In genomic region chr10:117424789-117425649, GRCh38 we compare ENCODE assay signal across 25 cellular contexts. TPM values are rescaled to one million over a fixed set of nuclear protein-coding genes. Genes with fewer than 3 reads are reported as not detected.
DNase-seq lines count a peak whose midpoint lies in the region; ATAC-seq and TF ChIP-seq lines count a peak whose summit lies in the region.
"Had no signal": no experiment of that assay in that cellular context is flagged by ENCODE, and none has a peak within 500 bp of the region (broad histone marks: within the 10 kb centered on the region; RNA-seq: fewer than 3 reads in every experiment).

No MANE protein-coding gene starts in this region.

- H3K4me3 ChIP-seq in GM23338, result no peak overlapping the region
- H3K4me3 ChIP-seq in HUES64 (ENCODE audit: low read length), result no peak overlapping the region
- H3K4me3 ChIP-seq: BLaER1, left ventricle myocardium inferior, SK-N-MC, tibial nerve had no signal

- H3K4me1 ChIP-seq in GM23338 (ENCODE audit: insufficient read depth), result peaks cover 13% of the 10 kb centered on the region
- H3K4me1 ChIP-seq in HUES64 (ENCODE audit: insufficient read depth, low read length), result peaks cover 19% of the 10 kb centered on the region
- H3K4me1 ChIP-seq: BLaER1, left ventricle myocardium inferior, tibial nerve had no signal

- DNase-seq in GM23338 (ENCODE audit: low spot score), result peak; percentile 51
- peak; percentile 24 for DNase-seq in WTC11 (ENCODE audit: low spot score)
- peak; percentile 11 for DNase-seq in mesenteric fat pad (ENCODE audit: low spot score)
- no peak for DNase-seq in stimulated activated CD4-positive, alpha-beta T cell treated with anti-CD3 and anti-CD28 coated beads, Interleukin-4, amount 100 ng/mL, for 1 hour
- no peak for DNase-seq in activated CD4-positive, CD25-positive, alpha-beta regulatory T cell (lab: John Stamatoyannopoulos, UW)
- DNase-seq: activated CD4-positive, alpha-beta T cell treated with anti-CD3 and anti-CD28 coated beads for 48 hours; activated CD8-positive, alpha-beta memory T cell treated with anti-CD3 and anti-CD28 coated beads for 24 hours; activated gamma-delta T cell treated with Interleukin-2 at 50 U/mL for 16 hours; cerebellar nuclear complex; DMS79 treated with DMSO at 0.1 percent for 48 hours; HFFc6; hypothalamus; IMR-90; left ventricle myocardium inferior; naive B cell; NCI-H1417 treated with DMSO at 0.1 percent for 48 hours; NCI-H446; NCI-H774; small intestine had no signal

- CTCF ChIA-PET in WTC11 (lab: Charles Lee), result interaction anchor here (0.6 to 1.8 kb wide), 12 partner anchors 9 to 208 kb away, joined by 3 to 36 read pairs (median 3); no protein-coding TSS in a partner anchor

- H3K4me2 ChIP-seq in GM23338, result peak overlapping the region; percentile 4; the same call in 1 of the 2 replicates
- H3K4me2 ChIP-seq: BLaER1 had no signal

- H3K4me3 Mint-ChIP-seq in GM23338 (no peak overlapping the region), WTC11 (no peak overlapping the region)
- H3K4me3 Mint-ChIP-seq: HFFc6; naive B cell; T-helper 1 cell treated with Interleukin-12 subunit alpha and Interleukin-12 subunit beta and Interleukin-4 antibody, amounts not matched to agents 30 μg/mL and 1 μg/mL, for 36 hours had no signal

- TF ChIP-seq CTCF in GM23338 (conservative IDR thresholded peaks at IDR 0.05; ENCODE audit: low read depth in 2 of 2) (0 out of 4 replicates have a peak, but pooled peaks of 1 of the 2 experiments have one; percentile 8), WTC11 (IDR thresholded peaks at IDR 0.05) (no peak)

- ATAC-seq in GM23338 (peak; percentile 76), WTC11 (peak; percentile 84), HG03521 (IDR thresholded peaks at IDR 0.05; ENCODE audit: unreplicated experiment) (no peak)

- no peak overlapping the region for H3K9ac ChIP-seq in HUES64 (ENCODE audit: low read depth, low read length)
- H3K9ac ChIP-seq: BLaER1 had no signal

- H3K27ac ChIP-seq in GM23338 (ENCODE audit: low read depth) (no peak overlapping the region), HUES64 (ENCODE audit: low read depth, low read length) (peak overlapping the region; percentile 71; the same call in 1 of the 2 replicates)
- H3K27ac ChIP-seq: BLaER1, left ventricle myocardium inferior, SK-N-MC, tibial nerve had no signal

- no peaks in the 10 kb centered on the region for H4K20me1 ChIP-seq in GM23338 (replicated peaks; ENCODE audit: insufficient read depth)
- H4K20me1 ChIP-seq: BLaER1 had no signal

- peak overlapping the region; percentile 10 for H3K27ac Mint-ChIP-seq in GM23338
- peak overlapping the region; percentile 84 for H3K27ac Mint-ChIP-seq in WTC11
- H3K27ac Mint-ChIP-seq: HFFc6; T-helper 1 cell treated with Interleukin-12 subunit alpha and Interleukin-12 subunit beta and Interleukin-4 antibody, amounts not matched to agents 30 μg/mL and 1 μg/mL, for 36 hours had no signal

- H3K36me3 ChIP-seq in GM23338 (ENCODE audit: insufficient read depth), result no peaks in the 10 kb centered on the region
- no peaks in the 10 kb centered on the region for H3K36me3 ChIP-seq in HUES64 (ENCODE audit: insufficient read depth, low read length)
- H3K36me3 ChIP-seq: BLaER1, left ventricle myocardium inferior, tibial nerve had no signal

- 54% methylated on average over 14 of the region's 14 CpGs for WGBS in HUES64

- H3K27me3 Mint-ChIP-seq in GM23338 (ENCODE audit: insufficient read depth, low read depth, poor library complexity) (peaks cover 6% of the 10 kb centered on the region), WTC11 (ENCODE audit: low read depth) (peaks cover 14% of the 10 kb centered on the region)

- H3K27me3 ChIP-seq in GM23338 (ENCODE audit: insufficient read depth) (no peaks in the 10 kb centered on the region), HUES64 (ENCODE audit: insufficient read depth, low read length) (no peaks in the 10 kb centered on the region)
- H3K27me3 ChIP-seq: BLaER1, tibial nerve had no signal

- no peaks in the 10 kb centered on the region for H3K9me3 ChIP-seq in HUES64 (ENCODE audit: insufficient read depth, low read depth, low read length)
- H3K9me3 ChIP-seq: BLaER1, left ventricle myocardium inferior had no signal

- H3K79me2 ChIP-seq in GM23338 (replicated peaks; ENCODE audit: insufficient read depth), result no peaks in the 10 kb centered on the region

- H3K36me3 Mint-ChIP-seq in GM23338 (ENCODE audit: low read depth) (no peaks in the 10 kb centered on the region), WTC11 (no peaks in the 10 kb centered on the region)

- no peaks in the 10 kb centered on the region for H3K9me2 ChIP-seq in GM23338 (ENCODE audit: insufficient read depth)

- H3K9me3 Mint-ChIP-seq in GM23338 (no peaks in the 10 kb centered on the region; the same call in 2 of the 3 replicates), WTC11 (no peaks in the 10 kb centered on the region)
- H3K9me3 Mint-ChIP-seq: HFFc6; T-helper 1 cell treated with Interleukin-12 subunit alpha and Interleukin-12 subunit beta and Interleukin-4 antibody, amounts not matched to agents 30 μg/mL and 1 μg/mL, for 36 hours had no signal

- POLR2A ChIA-PET in WTC11 (lab: Charles Lee), result interaction anchor here (0.5 to 1.9 kb wide), 4 partner anchors 18 to 435 kb away, joined by 3 to 7 read pairs (median 4); no protein-coding TSS in a partner anchor

- H2AFZ ChIP-seq in GM23338, result peak overlapping the region; percentile 8; the same call in 1 of the 2 replicates

- H3F3A ChIP-seq in GM23338 (replicated peaks; ENCODE audit: low read depth), result no peaks in the 10 kb centered on the region

- H3K4me1 Mint-ChIP-seq in GM23338 (peaks cover 24% of the 10 kb centered on the region), WTC11 (peaks cover 39% of the 10 kb centered on the region)
- H3K4me1 Mint-ChIP-seq: naive B cell had no signal

TF ChIP-seq in GM23338, 12 proteins besides CTCF, POLR2A, EP300 and RAD21 (continues in another document):
- TF ChIP-seq ZNF331 (CRISPR knock-in tag; IDR thresholded peaks at IDR 0.05; ENCODE audit: low read depth) (no peak), JUNB (IDR thresholded peaks at IDR 0.05; ENCODE audit: unreplicated experiment) (no peak), EZH2 (IDR thresholded peaks at IDR 0.05; ENCODE audit: low read depth, unreplicated experiment) (no peak), STAT1 (IDR thresholded peaks at IDR 0.05; ENCODE audit: unreplicated experiment) (no peak), REST (IDR thresholded peaks at IDR 0.05; ENCODE audit: unreplicated experiment) (no peak)

TF ChIP-seq in WTC11, 78 proteins besides CTCF, POLR2A, EP300 and RAD21:
- TF ChIP-seq, protein P1, sequence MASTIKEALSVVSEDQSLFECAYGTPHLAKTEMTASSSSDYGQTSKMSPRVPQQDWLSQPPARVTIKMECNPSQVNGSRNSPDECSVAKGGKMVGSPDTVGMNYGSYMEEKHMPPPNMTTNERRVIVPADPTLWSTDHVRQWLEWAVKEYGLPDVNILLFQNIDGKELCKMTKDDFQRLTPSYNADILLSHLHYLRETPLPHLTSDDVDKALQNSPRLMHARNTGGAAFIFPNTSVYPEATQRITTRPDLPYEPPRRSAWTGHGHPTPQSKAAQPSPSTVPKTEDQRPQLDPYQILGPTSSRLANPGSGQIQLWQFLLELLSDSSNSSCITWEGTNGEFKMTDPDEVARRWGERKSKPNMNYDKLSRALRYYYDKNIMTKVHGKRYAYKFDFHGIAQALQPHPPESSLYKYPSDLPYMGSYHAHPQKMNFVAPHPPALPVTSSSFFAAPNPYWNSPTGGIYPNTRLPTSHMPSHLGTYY (CRISPR knock-in tag; IDR thresholded peaks at IDR 0.05), result no peak
- peak; percentile 46; the same call in 1 of the 2 replicates for TF ChIP-seq USF2 (CRISPR knock-in tag; IDR thresholded peaks at IDR 0.05)
- TF ChIP-seq PRRX2 (CRISPR knock-in tag; IDR thresholded peaks at IDR 0.05), result no peak
- no peak for TF ChIP-seq HMGA2 (CRISPR knock-in tag; IDR thresholded peaks at IDR 0.05)
- no peak for TF ChIP-seq GRHL2 (CRISPR knock-in tag; IDR thresholded peaks at IDR 0.05; ENCODE audit: insufficient replicate concordance, severe bottlenecking)
- TF ChIP-seq SP1 (CRISPR knock-in tag; conservative IDR thresholded peaks at IDR 0.05), result no peak
- TF ChIP-seq RORB (CRISPR knock-in tag; IDR thresholded peaks at IDR 0.05), result no peak
- TF ChIP-seq ELF4 (CRISPR knock-in tag; IDR thresholded peaks at IDR 0.05; ENCODE audit: low read depth), result no peak
- 0 out of 2 replicates have a peak, but pooled peaks have one; percentile 46 for TF ChIP-seq FOXK1 (CRISPR knock-in tag; IDR thresholded peaks at IDR 0.05)
- TF ChIP-seq MLX (CRISPR knock-in tag; IDR thresholded peaks at IDR 0.05), result no peak

RNA-seq across cellular contexts. Expression of gene PDZD8, which starts 49.8 kb away (rescaled TPM):
- total RNA-seq in GM23338 (2014; rRNA removed; shearing (Covaris generic)), result 28.6 and 30.2 TPM in 2 replicates
- 8.4 and 11.4 TPM in 2 replicates for polyA plus RNA-seq in GM23338 (2016; fragmentation: Nextera tagmentation; extraction: Ambion mirVana)
- 15.0 TPM for polyA plus RNA-seq in HUES64 (2013, experiment 1 of 2)
- 18.9 TPM for polyA plus RNA-seq in HUES64 (2013, experiment 2 of 2)
- 41.8 to 52.7 TPM (median 43.3 TPM) in 3 replicates for total RNA-seq in WTC11 (2021)
- 36.7 TPM for total RNA-seq in mesenteric fat pad

Comparison
In these comparisons a context has a peak if more than half of its experiments do, and no peak if none do; other contexts are left out.
1. DNase-seq: peak in GM23338 (single experiment), WTC11 (single experiment) and mesenteric fat pad (single experiment); none in stimulated activated CD4-positive, alpha-beta T cell treated with anti-CD3 and anti-CD28 coated beads, Interleukin-4, amount 100 ng/mL, for 1 hour (single experiment) and activated CD4-positive, CD25-positive, alpha-beta regulatory T cell (0 of 4).